Comparison of ENCODE assay signal across 1 cellular context in the genomic region with DNA sequence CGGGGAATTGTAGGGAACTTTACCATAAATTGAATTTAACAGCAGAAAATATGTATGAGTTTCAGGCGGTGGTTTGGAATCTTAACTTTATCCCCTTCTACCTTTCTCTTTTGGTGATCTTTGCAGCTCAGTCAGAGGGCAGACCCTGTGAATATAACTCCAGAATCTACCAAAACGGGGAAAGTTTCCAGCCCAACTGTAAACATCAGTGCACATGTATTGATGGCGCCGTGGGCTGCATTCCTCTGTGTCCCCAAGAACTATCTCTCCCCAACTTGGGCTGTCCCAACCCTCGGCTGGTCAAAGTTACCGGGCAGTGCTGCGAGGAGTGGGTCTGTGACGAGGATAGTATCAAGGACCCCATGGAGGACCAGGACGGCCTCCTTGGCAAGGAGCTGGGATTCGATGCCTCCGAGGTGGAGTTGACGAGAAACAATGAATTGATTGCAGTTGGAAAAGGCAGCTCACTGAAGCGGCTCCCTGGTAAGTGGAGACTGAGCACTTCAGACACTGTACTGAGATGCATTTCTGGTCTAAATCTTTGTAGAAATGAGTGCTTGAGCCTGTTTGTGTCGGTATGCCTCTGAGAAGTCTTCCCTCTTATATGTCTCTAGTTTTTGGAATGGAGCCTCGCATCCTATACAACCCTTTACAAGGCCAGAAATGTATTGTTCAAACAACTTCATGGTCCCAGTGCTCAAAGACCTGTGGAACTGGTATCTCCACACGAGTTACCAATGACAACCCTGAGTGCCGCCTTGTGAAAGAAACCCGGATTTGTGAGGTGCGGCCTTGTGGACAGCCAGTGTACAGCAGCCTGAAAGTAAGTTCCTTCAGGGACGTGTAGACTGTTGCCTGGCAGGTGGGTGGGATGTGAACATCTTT.
A peak's percentile ranks its signal among the peaks of the same experiment; 100 is the strongest.
TF ChIP-seq lines count a peak whose summit lies in the region.

No MANE protein-coding gene starts in this region.

TF ChIP-seq in WTC11, 78 proteins besides CTCF, POLR2A, EP300 and RAD21 (continued from another document):
- TF ChIP-seq, protein P1, sequence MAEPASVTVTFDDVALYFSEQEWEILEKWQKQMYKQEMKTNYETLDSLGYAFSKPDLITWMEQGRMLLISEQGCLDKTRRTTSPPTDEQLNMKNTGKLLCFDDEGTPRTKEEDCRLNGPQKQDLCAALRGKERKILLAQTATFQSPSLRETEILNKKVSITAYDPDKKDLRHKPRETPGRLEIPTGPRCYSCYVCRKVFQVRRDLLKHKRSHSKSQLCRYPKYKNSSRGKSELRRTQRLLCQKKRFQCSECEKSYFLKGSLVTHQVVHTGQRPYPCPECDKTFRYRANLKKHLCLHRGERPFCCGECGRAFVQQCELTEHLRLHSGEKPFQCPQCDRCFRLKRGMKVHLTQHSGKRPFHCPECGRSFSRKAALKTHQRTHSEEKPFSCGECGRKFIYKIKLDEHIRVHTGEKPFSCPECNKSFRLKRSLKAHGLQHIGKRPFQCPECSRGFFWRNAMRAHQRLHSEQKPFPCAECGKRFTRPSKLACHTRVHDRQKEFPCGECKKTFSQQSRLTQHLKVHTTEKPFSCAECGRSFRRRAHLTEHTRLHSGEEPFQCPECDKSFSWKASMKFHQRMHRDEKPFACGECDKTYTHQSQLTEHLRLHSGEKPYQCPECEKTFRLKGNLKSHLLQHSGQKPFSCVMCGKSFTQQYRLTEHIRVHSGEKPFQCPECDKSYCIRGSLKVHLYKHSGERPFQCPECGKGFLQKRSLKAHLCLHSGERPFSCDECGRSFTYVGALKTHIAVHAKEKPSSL (CRISPR knock-in tag; conservative IDR thresholded peaks at IDR 0.05), result peak; percentile 88; the same call in 1 of the 2 replicates
- TF ChIP-seq, protein P2, sequence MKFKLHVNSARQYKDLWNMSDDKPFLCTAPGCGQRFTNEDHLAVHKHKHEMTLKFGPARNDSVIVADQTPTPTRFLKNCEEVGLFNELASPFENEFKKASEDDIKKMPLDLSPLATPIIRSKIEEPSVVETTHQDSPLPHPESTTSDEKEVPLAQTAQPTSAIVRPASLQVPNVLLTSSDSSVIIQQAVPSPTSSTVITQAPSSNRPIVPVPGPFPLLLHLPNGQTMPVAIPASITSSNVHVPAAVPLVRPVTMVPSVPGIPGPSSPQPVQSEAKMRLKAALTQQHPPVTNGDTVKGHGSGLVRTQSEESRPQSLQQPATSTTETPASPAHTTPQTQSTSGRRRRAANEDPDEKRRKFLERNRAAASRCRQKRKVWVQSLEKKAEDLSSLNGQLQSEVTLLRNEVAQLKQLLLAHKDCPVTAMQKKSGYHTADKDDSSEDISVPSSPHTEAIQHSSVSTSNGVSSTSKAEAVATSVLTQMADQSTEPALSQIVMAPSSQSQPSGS (CRISPR knock-in tag; IDR thresholded peaks at IDR 0.05; ENCODE audit: borderline replicate concordance, low read depth), result no peak
- peak; percentile 67; the same call in 1 of the 2 replicates for TF ChIP-seq ZNF671 (CRISPR knock-in tag; IDR thresholded peaks at IDR 0.05)
